In the genomic region with DNA sequence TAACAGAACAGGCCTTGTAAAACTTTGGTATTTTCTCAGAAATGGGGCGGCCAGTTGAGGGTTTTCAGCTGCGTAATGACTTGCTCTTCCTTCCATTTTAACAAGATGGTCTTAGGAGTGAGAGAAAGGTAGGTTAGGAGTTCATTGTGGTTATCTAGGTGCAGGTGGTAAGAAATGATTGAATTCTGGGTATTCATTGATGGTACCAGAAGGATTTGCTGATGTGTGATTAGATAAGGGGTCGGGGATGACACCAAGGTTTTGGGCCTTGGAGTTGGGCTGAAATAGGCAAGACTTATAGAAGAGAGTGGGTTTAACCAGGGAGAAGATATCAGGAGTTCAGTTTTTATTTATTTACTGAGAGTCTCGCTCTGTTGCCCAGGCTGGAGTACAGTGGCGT, we compare ENCODE assay signal across 19 cellular contexts. TPM values are rescaled to one million over a fixed set of nuclear protein-coding genes. Genes with fewer than 3 reads are reported as not detected.
DNase-seq lines count a peak whose midpoint lies in the region; ATAC-seq and TF ChIP-seq lines count a peak whose summit lies in the region.
"Had no signal": no experiment of that assay in that cellular context is flagged by ENCODE, and none has a peak within 500 bp of the region (broad histone marks: within the 10 kb centered on the region; RNA-seq: fewer than 3 reads in every experiment).

No MANE protein-coding gene starts in this region.

- H3K14ac ChIP-seq in H9 (ENCODE audit: insufficient read depth, low read length) = no peak overlapping the region

- H3K4me1 ChIP-seq in H9 (ENCODE audit: insufficient read depth, low read length) = peaks cover 5% of the 10 kb centered on the region; the same call in 1 of the 2 replicates
- H3K4me1 ChIP-seq in osteoblast (ENCODE audit: insufficient read depth, low read length) = peaks cover 23% of the 10 kb centered on the region

- no peak overlapping the region for H2AK5ac ChIP-seq in H9 (ENCODE audit: insufficient read length, low read length)

- no peak overlapping the region for H2BK15ac ChIP-seq in H9 (ENCODE audit: low read depth, low read length)

- no peak overlapping the region for H3K56ac ChIP-seq in H9 (ENCODE audit: insufficient read length, low read depth, low read length)

- no peak overlapping the region for H3K18ac ChIP-seq in H9 (ENCODE audit: insufficient read length, low read depth, low read length)

- no peak overlapping the region for H4K91ac ChIP-seq in H9 (ENCODE audit: insufficient read length, low read depth, low read length)

- H3K79me1 ChIP-seq in H9 (ENCODE audit: insufficient read depth, low read depth, low read length, poor library complexity, severe bottlenecking) = peaks cover 6% of the 10 kb centered on the region

- no peak overlapping the region for H3K27ac ChIP-seq in H9 (ENCODE audit: insufficient read length, low read depth, low read length)
- no peak overlapping the region for H3K27ac ChIP-seq in osteoblast (ENCODE audit: low read depth, low read length)
- H3K27ac ChIP-seq: BLaER1, cardiac muscle cell, hepatocyte, parathyroid adenoma, SJCRH30, skin epidermis, tibial nerve had no signal

- peak overlapping the region; percentile 62 for H3K4me3 Mint-ChIP-seq in T-helper 2 cell treated with Interferon-gamma antibody and Interleukin-4, amounts not matched to agents 5 μg/mL and 100 μg/mL, for 36 hours
- H3K4me3 Mint-ChIP-seq in H9 = peak overlapping the region; percentile 6 to 9; a peak in 3 of 5 replicates
- H3K4me3 Mint-ChIP-seq in activated naive CD8-positive, alpha-beta T cell treated with anti-CD3 and anti-CD28 coated beads, Interleukin-2, amount 10 ng/mL, durations not matched to agents 7 days and 5 days = peak overlapping the region; percentile 11
- H3K4me3 Mint-ChIP-seq in nephron progenitor cell = no peak overlapping the region

- H3K4me2 ChIP-seq in H9 (ENCODE audit: insufficient read depth, insufficient read length, low read length) (peak overlapping the region; percentile 21), osteoblast (ENCODE audit: insufficient read depth, low read length) (no peak overlapping the region)

- no peak overlapping the region for H2BK12ac ChIP-seq in H9 (ENCODE audit: insufficient read length, low read depth, low read length)

- WGBS in H9 (ENCODE audit: extremely low coverage, insufficient read length, low lambda C conversion rate) = no CpG with 5 or more reads among the region's 5 CpGs

- H3K27me3 ChIP-seq in H9 (ENCODE audit: insufficient read depth, low read length) (no peaks in the 10 kb centered on the region), osteoblast (ENCODE audit: insufficient read depth, low read length) (no peaks in the 10 kb centered on the region)
- H3K27me3 ChIP-seq: BLaER1, cardiac muscle cell, hepatocyte, SJCRH30, tibial nerve had no signal

- no peak overlapping the region for H4K8ac ChIP-seq in H9 (replicated peaks; ENCODE audit: insufficient read length, low read depth, low read length)

- no peak overlapping the region for H2AFZ ChIP-seq in H9 (ENCODE audit: low read length)
- H2AFZ ChIP-seq in osteoblast (ENCODE audit: low read length) = no peak overlapping the region
- H2AFZ ChIP-seq: hepatocyte, parathyroid adenoma had no signal

- no peak overlapping the region for H2BK5ac ChIP-seq in H9 (ENCODE audit: insufficient read length, low read length)

- peaks cover 30% of the 10 kb centered on the region for H3K4me1 Mint-ChIP-seq in T-helper 2 cell treated with Interferon-gamma antibody and Interleukin-4, amounts not matched to agents 5 μg/mL and 100 μg/mL, for 36 hours (ENCODE audit: low read depth)
- peaks cover 16 to 20% of the 10 kb centered on the region in 2 experiments for H3K4me1 Mint-ChIP-seq in H9
- H3K4me1 Mint-ChIP-seq in activated naive CD8-positive, alpha-beta T cell treated with anti-CD3 and anti-CD28 coated beads, Interleukin-2, amount 10 ng/mL, durations not matched to agents 7 days and 5 days = peaks cover 27% of the 10 kb centered on the region
- peaks cover 28% of the 10 kb centered on the region for H3K4me1 Mint-ChIP-seq in nephron progenitor cell

- H3K27me3 Mint-ChIP-seq in T-helper 2 cell treated with Interferon-gamma antibody and Interleukin-4, amounts not matched to agents 5 μg/mL and 100 μg/mL, for 36 hours (ENCODE audit: low read depth) = no peaks in the 10 kb centered on the region
- H3K27me3 Mint-ChIP-seq in H9 (ENCODE audit: low read depth) (no peaks in the 10 kb centered on the region), nephron progenitor cell (ENCODE audit: low read depth, poor library complexity) (no peaks in the 10 kb centered on the region)
- no peaks in the 10 kb centered on the region for H3K27me3 Mint-ChIP-seq in activated naive CD8-positive, alpha-beta T cell treated with anti-CD3 and anti-CD28 coated beads, Interleukin-2, amount 10 ng/mL, durations not matched to agents 7 days and 5 days

- H2BK20ac ChIP-seq in H9 (ENCODE audit: low read depth, low read length, poor library complexity, severe bottlenecking) = no peak overlapping the region

- POLR2A ChIA-PET in activated naive CD8-positive, alpha-beta T cell treated with anti-CD3 and anti-CD28 coated beads, Interleukin-2, amount 10 ng/mL, durations not matched to agents 7 days and 5 days (lab: Charles Lee) = interaction anchor here (0.6 kb wide), 1 partner anchor 11 kb away, joined by 5 read pairs; no protein-coding TSS in a partner anchor

- TF ChIP-seq CTCF in H9 (conservative IDR thresholded peaks at IDR 0.05) = no peak
- no peak for TF ChIP-seq CTCF in nephron progenitor cell (IDR thresholded peaks at IDR 0.05)
- no peak for TF ChIP-seq CTCF in osteoblast (IDR thresholded peaks at IDR 0.05; ENCODE audit: extremely low read depth, low read depth, low read length)

- no peak overlapping the region for H3T11ph ChIP-seq in H9 (ENCODE audit: low read length)

- H3K9me3 Mint-ChIP-seq in T-helper 2 cell treated with Interferon-gamma antibody and Interleukin-4, amounts not matched to agents 5 μg/mL and 100 μg/mL, for 36 hours = no peaks in the 10 kb centered on the region
- H3K9me3 Mint-ChIP-seq in H9 = no peaks in the 10 kb centered on the region; a peak in 1 of 5 replicates
- H3K9me3 Mint-ChIP-seq in activated naive CD8-positive, alpha-beta T cell treated with anti-CD3 and anti-CD28 coated beads, Interleukin-2, amount 10 ng/mL, durations not matched to agents 7 days and 5 days = no peaks in the 10 kb centered on the region
- no peaks in the 10 kb centered on the region for H3K9me3 Mint-ChIP-seq in nephron progenitor cell

- no peak overlapping the region for H3K4me3 ChIP-seq in osteoblast (ENCODE audit: insufficient read depth, low read length)
- H3K4me3 ChIP-seq: BLaER1, cardiac muscle cell, hepatocyte, SJCRH30, skin epidermis, tibial nerve had no signal

- H3K36me3 Mint-ChIP-seq in T-helper 2 cell treated with Interferon-gamma antibody and Interleukin-4, amounts not matched to agents 5 μg/mL and 100 μg/mL, for 36 hours (ENCODE audit: low read depth) = peaks cover 35% of the 10 kb centered on the region
- H3K36me3 Mint-ChIP-seq in H9 (ENCODE audit: insufficient read depth in 1 of 3, low read depth in 3 of 3) (peaks cover 25 to 41% (median 38%) of the 10 kb centered on the region in 3 experiments), nephron progenitor cell (ENCODE audit: low read depth) (peaks cover 20% of the 10 kb centered on the region)
- peaks cover 19% of the 10 kb centered on the region for H3K36me3 Mint-ChIP-seq in activated naive CD8-positive, alpha-beta T cell treated with anti-CD3 and anti-CD28 coated beads, Interleukin-2, amount 10 ng/mL, durations not matched to agents 7 days and 5 days

- H4K20me1 ChIP-seq in H9 (ENCODE audit: control insufficient read depth, insufficient read depth, insufficient read length) (no peaks in the 10 kb centered on the region), osteoblast (ENCODE audit: insufficient read depth, low read length) (peaks cover 36% of the 10 kb centered on the region)

- peaks cover 37% of the 10 kb centered on the region; the same call in 1 of the 2 replicates for H3K79me2 ChIP-seq in H9 (ENCODE audit: insufficient read depth, low read length)
- peaks cover 95% of the 10 kb centered on the region for H3K79me2 ChIP-seq in osteoblast (ENCODE audit: insufficient read depth, low read length)

- H3K27ac Mint-ChIP-seq in T-helper 2 cell treated with Interferon-gamma antibody and Interleukin-4, amounts not matched to agents 5 μg/mL and 100 μg/mL, for 36 hours = peak overlapping the region; percentile 72
- H3K27ac Mint-ChIP-seq in H9 (peak overlapping the region in 2 of 3 experiments; percentile 8 to 79; a peak in 1 of 7 replicates), nephron progenitor cell (peak overlapping the region; percentile 65)
- H3K27ac Mint-ChIP-seq in activated naive CD8-positive, alpha-beta T cell treated with anti-CD3 and anti-CD28 coated beads, Interleukin-2, amount 10 ng/mL, durations not matched to agents 7 days and 5 days = peak overlapping the region; percentile 78

- no peak for DNase-seq in T-helper 2 cell treated with Interferon-gamma antibody and Interleukin-4, amounts not matched to agents 5 μg/mL and 100 μg/mL, for 36 hours (ENCODE audit: low spot score)
- DNase-seq in T-helper 2 cell = no peak
- DNase-seq in H9 = no peak
- DNase-seq in activated naive CD8-positive, alpha-beta T cell treated with anti-CD3 and anti-CD28 coated beads, Interleukin-2, amount 10 ng/mL, durations not matched to agents 7 days and 5 days = no peak
- no peak for DNase-seq in nephron progenitor cell
- no peak for DNase-seq in stimulated activated naive CD4-positive, alpha-beta T cell (lab: John Stamatoyannopoulos, UW)
- no peak for DNase-seq in osteoblast (ENCODE audit: insufficient read length, low spot score, missing footprints)
- DNase-seq: NCI-H2029; NCI-H510A; SJCRH30; stimulated activated CD4-positive, alpha-beta T cell treated with anti-CD3 and anti-CD28 coated beads, Interleukin-4, amount 100 ng/mL, for 4 hours had no signal

- peaks cover 24% of the 10 kb centered on the region for H3K36me3 ChIP-seq in osteoblast (ENCODE audit: insufficient read depth, low read length)

- no peak overlapping the region for H3K4ac ChIP-seq in H9 (ENCODE audit: low read depth, low read length)

- H3K23ac ChIP-seq in H9 (ENCODE audit: insufficient read length, low read depth, low read length) = no peak overlapping the region

- H3K23me2 ChIP-seq in H9 (ENCODE audit: insufficient read length, low read depth, low read length, poor library complexity, severe bottlenecking) = peaks cover 7% of the 10 kb centered on the region

- no peak overlapping the region for H4K5ac ChIP-seq in H9 (ENCODE audit: insufficient read length, low read depth, low read length)

- H3K9me3 ChIP-seq in H9 (ENCODE audit: control insufficient read depth, low read depth, low read length) (no peaks in the 10 kb centered on the region), osteoblast (ENCODE audit: low read depth, low read length) (no peaks in the 10 kb centered on the region)
- H3K9me3 ChIP-seq: BLaER1, SJCRH30, tibial nerve had no signal

- H2BK120ac ChIP-seq in H9 (ENCODE audit: low read depth, low read length, poor library complexity, severe bottlenecking) = no peak overlapping the region

- ATAC-seq in activated naive CD8-positive, alpha-beta T cell treated with anti-CD3 and anti-CD28 coated beads, Interleukin-2, amount 10 ng/mL, durations not matched to agents 7 days and 5 days (ENCODE audit: low read depth) = no peak
- no peak for ATAC-seq in GM18868 (IDR thresholded peaks at IDR 0.05; ENCODE audit: unreplicated experiment)
- ATAC-seq: HCT116 had no signal

- H3K9ac ChIP-seq in H9 (ENCODE audit: extremely low read depth, insufficient read length, low read length) = no peak overlapping the region
- H3K9ac ChIP-seq: BLaER1, parathyroid adenoma had no signal

RNA-seq across cellular contexts. Expression of a gene that starts 2.6 kb away (rescaled TPM):
- total RNA-seq in H9 (2021) (257 and 260 TPM in 2 replicates), osteoblast (32.7 and 36.6 TPM in 2 replicates)
- 100 to 1,000 TPM; 132 to 137 TPM for total RNA-seq in activated naive CD8-positive, alpha-beta T cell treated with anti-CD3 and anti-CD28 coated beads, Interleukin-2, amount 10 ng/mL, durations not matched to agents 7 days and 5 days

RNA-seq across cellular contexts. Expression of a gene that starts 2.7 kb away (rescaled TPM):
- total RNA-seq in H9 (2021) = 35.1 and 38.7 TPM in 2 replicates
- 10 to 100 TPM; 28.7 to 30.3 TPM for total RNA-seq in activated naive CD8-positive, alpha-beta T cell treated with anti-CD3 and anti-CD28 coated beads, Interleukin-2, amount 10 ng/mL, durations not matched to agents 7 days and 5 days
- 23.9 and 27.7 TPM in 2 replicates for total RNA-seq in osteoblast

RNA-seq across cellular contexts. Expression of a gene that starts 56.1 kb away (rescaled TPM):
- 23.2 and 30.0 TPM in 2 replicates for total RNA-seq in H9 (2021)
- total RNA-seq in activated naive CD8-positive, alpha-beta T cell treated with anti-CD3 and anti-CD28 coated beads, Interleukin-2, amount 10 ng/mL, durations not matched to agents 7 days and 5 days = 10 to 100 TPM; 25.5 to 27.7 TPM
- 25.3 and 32.1 TPM in 2 replicates for total RNA-seq in osteoblast
